ENCODE assay signal across 8 cellular contexts in the genomic region with DNA sequence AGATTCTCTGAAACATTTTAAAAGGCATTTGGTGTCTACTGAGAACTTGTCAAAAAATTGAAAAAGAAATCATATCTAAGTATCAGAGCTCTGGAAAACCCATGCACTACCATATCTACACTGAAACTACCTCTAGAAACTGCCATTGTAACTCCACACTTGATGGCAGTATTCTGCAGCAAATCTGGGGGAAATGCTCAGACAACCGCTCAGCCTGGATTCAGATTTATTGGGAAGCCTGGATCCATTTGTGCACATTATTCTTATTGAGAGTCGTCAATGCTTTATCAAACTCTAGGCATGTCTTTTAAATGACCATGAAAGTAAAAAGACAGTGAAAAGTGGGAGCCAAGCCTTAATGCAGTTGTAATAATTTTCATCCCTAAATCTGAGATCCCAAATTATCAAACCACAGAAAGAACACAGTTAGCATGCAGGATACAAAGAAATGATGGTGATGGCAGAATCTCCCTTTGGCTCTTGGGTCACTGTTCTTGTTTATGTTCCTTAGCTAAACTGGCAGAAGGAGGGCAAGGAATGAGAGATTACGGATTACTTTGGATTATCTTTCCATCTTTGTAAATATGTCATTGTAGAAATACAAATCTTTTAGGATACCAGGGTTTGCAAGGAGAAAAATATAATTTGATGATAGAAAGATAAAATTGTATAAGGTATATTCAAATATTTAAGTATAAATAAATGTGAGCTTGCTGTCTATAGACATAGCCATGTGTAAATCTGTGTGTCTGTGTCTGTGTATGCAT.
A peak's percentile ranks its signal among the peaks of the same experiment; 100 is the strongest.
DNase-seq lines count a peak whose midpoint lies in the region; ATAC-seq, FAIRE-seq and TF ChIP-seq lines count a peak whose summit lies in the region.

No MANE protein-coding gene starts in this region.

- no peaks in the 10 kb centered on the region for H3K27me3 Mint-ChIP-seq in astrocyte (ENCODE audit: low read depth, unreplicated experiment)

- no peaks in the 10 kb centered on the region for H3K4me1 Mint-ChIP-seq in astrocyte (ENCODE audit: low read depth, unreplicated experiment)

- H3K27ac ChIP-seq in astrocyte (ENCODE audit: low read depth, low read length) (no peak overlapping the region), urinary bladder (ENCODE audit: low read depth) (peak overlapping the region; percentile 23), colonic mucosa (no peak overlapping the region)

- no peaks in the 10 kb centered on the region for H3K36me3 Mint-ChIP-seq in astrocyte (ENCODE audit: low read depth, unreplicated experiment)

- no peaks in the 10 kb centered on the region for H3K79me2 ChIP-seq in astrocyte (ENCODE audit: insufficient read depth, low read length)

- H3K27me3 ChIP-seq in astrocyte (ENCODE audit: insufficient read depth, low read length) (no peaks in the 10 kb centered on the region), colonic mucosa (no peaks in the 10 kb centered on the region)

- TF ChIP-seq CTCF in astrocyte (IDR thresholded peaks at IDR 0.05; ENCODE audit: insufficient read depth, low read depth, low read length) (no peak), colonic mucosa (IDR thresholded peaks at IDR 0.05) (no peak)

- peak; percentile 59 for ATAC-seq in Right ventricle myocardium inferior

- no peaks in the 10 kb centered on the region for H3K4me1 ChIP-seq in astrocyte (ENCODE audit: insufficient read depth, low read length)
- H3K4me1 ChIP-seq in urinary bladder (ENCODE audit: insufficient read depth) = no peaks in the 10 kb centered on the region
- H3K4me1 ChIP-seq in colonic mucosa = no peaks in the 10 kb centered on the region

- H3K27ac Mint-ChIP-seq in astrocyte (ENCODE audit: unreplicated experiment) = no peak overlapping the region

- H3K36me3 ChIP-seq in astrocyte (ENCODE audit: insufficient read depth, low read length) (no peaks in the 10 kb centered on the region), urinary bladder (ENCODE audit: insufficient read depth) (no peaks in the 10 kb centered on the region), colonic mucosa (no peaks in the 10 kb centered on the region)

- intact Hi-C loops in Right ventricle myocardium inferior (cut with DNase I) = loop anchor here (5.0 kb wide), 1 partner anchor 538 kb away; no protein-coding TSS in a partner anchor
- intact Hi-C loops in cardiac septum (cut with DNase I) = loop anchor here (10.0 kb wide), 1 partner anchor 1595 kb away; no protein-coding TSS in a partner anchor
- intact Hi-C loops in colonic mucosa (cut with DNase I) = no loop called here

- H3K4me3 ChIP-seq in astrocyte (ENCODE audit: insufficient read depth, low read depth, low read length) = no peak overlapping the region
- H3K4me3 ChIP-seq in urinary bladder (ENCODE audit: low read depth, low read length) = no peak overlapping the region
- no peak overlapping the region for H3K4me3 ChIP-seq in colonic mucosa

- H3K9ac ChIP-seq in astrocyte (ENCODE audit: low read length) (no peak overlapping the region), colonic mucosa (ENCODE audit: low read depth in 2 of 2, low read length in 2 of 2) (no peak overlapping the region)

- DNase-seq in Right ventricle myocardium inferior (ENCODE audit: missing footprints) (no peak), cardiac septum (ENCODE audit: low spot score) (no peak), astrocyte (ENCODE audit: low read depth) (peak; percentile 7), iPS-NIHi11 (ENCODE audit: low spot score) (peak; percentile 27), colonic mucosa (no peak), NCI-H2196 treated with DMSO at 0.1 percent for 48 hours (lab: John Stamatoyannopoulos, UW; ENCODE audit: unreplicated experiment) (no peak)
- no peak for DNase-seq in stimulated activated CD4-positive, alpha-beta T cell treated with anti-CD3 and anti-CD28 coated beads, Interleukin-12 subunit alpha, Interleukin-12 subunit beta, amount 100 ng/mL, for 4 hours

- H2AFZ ChIP-seq in astrocyte (ENCODE audit: low read depth, low read length) = no peak overlapping the region

- no peak overlapping the region for H3K4me2 ChIP-seq in astrocyte (ENCODE audit: low read length)

- no peaks in the 10 kb centered on the region for H4K20me1 ChIP-seq in astrocyte (ENCODE audit: insufficient read depth, low read length)

- H3K9me3 Mint-ChIP-seq in astrocyte (ENCODE audit: unreplicated experiment) = no peaks in the 10 kb centered on the region

- no peak overlapping the region for H3K4me3 Mint-ChIP-seq in astrocyte (ENCODE audit: unreplicated experiment)

- H3K9me3 ChIP-seq in astrocyte (ENCODE audit: insufficient read depth, low read depth, low read length) (no peaks in the 10 kb centered on the region), colonic mucosa (no peaks in the 10 kb centered on the region)

- no peak for FAIRE-seq in astrocyte (lab: Jason Lieb, UNC)

- WGBS in urinary bladder = 40% methylated on average over 3 of the region's 3 CpGs

Comparison
In these comparisons a context has a peak if more than half of its experiments do, and no peak if none do; other contexts are left out.
1. DNase-seq: peak in astrocyte (single experiment) and iPS-NIHi11 (single experiment); none in Right ventricle myocardium inferior (single experiment), cardiac septum (single experiment), colonic mucosa (single experiment), NCI-H2196 treated with DMSO at 0.1 percent for 48 hours (single experiment) and stimulated activated CD4-positive, alpha-beta T cell treated with anti-CD3 and anti-CD28 coated beads, Interleukin-12 subunit alpha, Interleukin-12 subunit beta, amount 100 ng/mL, for 4 hours (single experiment).